ENCODE assay signal across 9 cellular contexts in the genomic region with DNA sequence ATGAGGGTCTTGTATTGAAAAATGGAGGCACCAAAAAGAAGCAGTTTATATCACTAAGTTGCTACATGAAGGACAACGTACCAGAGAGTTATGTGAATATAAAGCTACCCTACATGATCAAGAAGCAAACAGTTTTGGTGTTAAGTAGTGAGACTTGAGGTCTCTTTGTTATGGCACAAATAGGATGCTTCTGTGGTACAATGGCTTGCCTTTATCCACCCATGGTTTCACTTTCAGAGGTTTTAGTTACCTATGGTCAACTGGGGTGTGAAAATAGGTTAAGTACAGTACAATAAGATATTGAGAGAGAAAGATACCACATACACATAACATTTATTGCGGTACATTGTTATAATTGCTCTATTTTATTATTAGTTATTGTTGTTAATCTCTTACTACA.
"Had no signal": no experiment of that assay in that cellular context is flagged by ENCODE, and none has a peak within 500 bp of the region (broad histone marks: within the 10 kb centered on the region; RNA-seq: fewer than 3 reads in every experiment).

No MANE protein-coding gene starts in this region.

- DNase-seq: GM23248, GOT3, H7, H9, HCEC 1CT, HFFc6 had no signal

- H3K4me2 ChIP-seq: GM23338 had no signal

- H3K4me1 ChIP-seq: HAP-1 had no signal

- H3K4me3 Mint-ChIP-seq: GM23338, H9, HFFc6 had no signal

- H3K4me3 ChIP-seq: GM23248, GM23338, HAP-1 had no signal

- H3K27ac Mint-ChIP-seq: GM23338, H9, HFFc6 had no signal

- H3K9ac ChIP-seq: GM23248 had no signal

- ATAC-seq: GM23338, HCT116 had no signal

- H3K9me3 ChIP-seq: HAP-1 had no signal

- H2AFZ ChIP-seq: GM23248, GM23338 had no signal

- H3K27ac ChIP-seq: GM23248 had no signal

- H3K4me1 Mint-ChIP-seq: GM23338, H9 had no signal

- H3K36me3 ChIP-seq: HAP-1 had no signal
